12 cellular contexts compared by ENCODE assay signal in the genomic region with DNA sequence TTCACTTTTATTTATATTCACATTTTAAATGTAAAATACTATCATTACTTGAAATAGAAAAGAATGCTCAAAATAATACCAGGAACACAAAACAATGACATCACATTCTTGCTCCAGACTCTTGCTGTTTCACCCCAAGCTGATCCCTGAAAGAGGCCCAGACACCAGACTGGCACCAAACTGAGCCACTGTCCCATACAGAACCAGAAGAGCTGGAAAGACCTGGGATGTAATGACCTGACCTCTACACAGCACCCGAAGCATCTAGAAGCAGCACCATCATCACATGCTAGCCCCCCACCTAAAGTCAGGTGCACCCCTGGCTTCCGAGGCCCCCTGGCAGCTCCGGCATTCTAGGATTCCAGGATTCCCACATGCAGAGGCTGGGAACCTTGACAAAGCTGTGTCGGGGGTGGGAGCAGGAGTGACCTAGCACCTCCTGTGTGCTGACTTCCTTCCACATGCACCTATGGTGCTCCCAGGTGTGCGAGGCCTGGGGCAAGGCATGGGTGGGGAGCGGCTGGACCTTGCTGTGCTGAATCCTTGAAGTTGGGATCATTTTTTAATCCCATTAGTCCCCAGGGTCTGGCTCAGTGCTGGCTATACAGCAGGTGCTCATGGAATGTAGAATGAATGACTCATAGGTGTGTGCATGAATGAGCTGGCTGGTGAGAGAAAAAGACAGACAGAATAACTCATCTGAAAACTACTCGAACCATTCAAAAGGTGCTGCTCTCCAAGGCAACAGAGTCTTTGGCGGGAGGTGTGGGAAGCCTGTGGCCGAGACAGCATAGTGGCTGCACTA.
DNase-seq lines count a peak whose midpoint lies in the region; ATAC-seq and TF ChIP-seq lines count a peak whose summit lies in the region.
"Had no signal": no experiment of that assay in that cellular context is flagged by ENCODE, and none has a peak within 500 bp of the region (broad histone marks: within the 10 kb centered on the region; RNA-seq: fewer than 3 reads in every experiment).

No MANE protein-coding gene starts in this region.

- no peak overlapping the region for H2BK15ac ChIP-seq in IMR-90 (ENCODE audit: low read depth, low read length)
- no peak overlapping the region for H2BK15ac ChIP-seq in mesendoderm (replicated peaks; ENCODE audit: low read depth)

- H3K56ac ChIP-seq in IMR-90 (ENCODE audit: extremely low read depth, insufficient read depth, low read length) (no peak overlapping the region), mesendoderm (ENCODE audit: low read length) (no peak overlapping the region)

- H2BK20ac ChIP-seq in IMR-90 (ENCODE audit: low read depth, low read length) = no peak overlapping the region

- no peaks in the 10 kb centered on the region for H4K20me1 ChIP-seq in IMR-90 (ENCODE audit: insufficient read depth, low read length)

- H4K5ac ChIP-seq in IMR-90 (ENCODE audit: low read depth, low read length) = no peak overlapping the region
- H4K5ac ChIP-seq in mesendoderm (ENCODE audit: low read length) = no peak overlapping the region

- no peak overlapping the region for H2BK120ac ChIP-seq in IMR-90 (ENCODE audit: low read depth, low read length)
- H2BK120ac ChIP-seq in mesendoderm (ENCODE audit: low read depth, low read length) = no peak overlapping the region

- no peaks in the 10 kb centered on the region for H3K79me2 ChIP-seq in mesendoderm (ENCODE audit: control insufficient read depth, insufficient read depth, low read length)

- no peak overlapping the region for H2BK5ac ChIP-seq in IMR-90 (ENCODE audit: low read depth, low read length, poor library complexity, severe bottlenecking)
- no peak overlapping the region for H2BK5ac ChIP-seq in mesendoderm (ENCODE audit: low read length)

- H3K27me3 ChIP-seq in IMR-90 (ENCODE audit: control insufficient read depth, insufficient read depth, low read length) (no peaks in the 10 kb centered on the region), mesendoderm (ENCODE audit: insufficient read depth, low read length, poor library complexity) (no peaks in the 10 kb centered on the region), thyroid gland (no peaks in the 10 kb centered on the region)

- no peak for TF ChIP-seq POLR2A in IMR-90 (IDR thresholded peaks at IDR 0.05; ENCODE audit: low read depth, low read length)
- TF ChIP-seq POLR2A in thyroid gland (IDR thresholded peaks at IDR 0.05) = no peak

- POLR2A ChIA-PET in IMR-90 (lab: Charles Lee; ENCODE audit: unreplicated experiment) = no interaction called here

- H2AK9ac ChIP-seq in IMR-90 (replicated peaks; ENCODE audit: low read depth, low read length, poor library complexity) = no peak overlapping the region

- H3K9ac ChIP-seq in IMR-90 (ENCODE audit: low read depth, low read length) = no peak overlapping the region
- H3K9ac ChIP-seq in mesendoderm (ENCODE audit: low read length) = no peak overlapping the region

- intact Hi-C loops in IMR-90 (cut with micrococcal nuclease) (no loop called here), thyroid gland (cut with DNase I) (no loop called here)

- H3K79me1 ChIP-seq in IMR-90 (ENCODE audit: low read depth in 1 of 2, low read length in 2 of 2) (no peaks in the 10 kb centered on the region), mesendoderm (ENCODE audit: low read length) (no peaks in the 10 kb centered on the region)

- no peaks in the 10 kb centered on the region for H3K4me1 ChIP-seq in IMR-90 (ENCODE audit: control insufficient read depth, insufficient read depth, low read length)
- H3K4me1 ChIP-seq in mesendoderm (ENCODE audit: control insufficient read depth, low read depth, low read length) = no peaks in the 10 kb centered on the region
- H3K4me1 ChIP-seq in thyroid gland = peaks cover 0 to 6% of the 10 kb centered on the region in 2 donors
- H3K4me1 ChIP-seq: suprapubic skin had no signal

- H4K8ac ChIP-seq in IMR-90 (ENCODE audit: low read depth in 2 of 2, low read length in 2 of 2) (no peak overlapping the region), mesendoderm (ENCODE audit: low read depth, low read length) (no peak overlapping the region)

- DNase-seq in NCI-H345 (lab: John Stamatoyannopoulos, UW) (peak; percentile 19), NCI-H345 treated with DMSO at 0.1 percent for 48 hours (lab: John Stamatoyannopoulos, UW; ENCODE audit: unreplicated experiment) (no peak), IMR-90 (peak; percentile 20), astrocyte of the spinal cord (ENCODE audit: low read depth, low spot score) (peak; percentile 35), mesendoderm (peak; percentile 67), thyroid gland (no peak), cerebellum (ENCODE audit: low spot score) (no peak)
- DNase-seq: hippocampal formation, NCI-H187, OCI-M1 had no signal

- no peak overlapping the region for H2AFZ ChIP-seq in IMR-90 (replicated peaks; ENCODE audit: low read length, poor library complexity)

- H3K27ac ChIP-seq in IMR-90 (ENCODE audit: insufficient read depth, low read length) (no peak overlapping the region), mesendoderm (ENCODE audit: low read depth, low read length) (no peak overlapping the region), thyroid gland (no peak overlapping the region)
- H3K27ac ChIP-seq: suprapubic skin had no signal

- H3K4me2 ChIP-seq in IMR-90 (ENCODE audit: low read depth, low read length) = no peak overlapping the region
- no peak overlapping the region for H3K4me2 ChIP-seq in mesendoderm (ENCODE audit: low read length)

- TF ChIP-seq CTCF in IMR-90 (conservative IDR thresholded peaks at IDR 0.05; ENCODE audit: low read depth, low read length) (no peak), astrocyte of the spinal cord (IDR thresholded peaks at IDR 0.05; ENCODE audit: low read depth, low read length) (no peak), thyroid gland (IDR thresholded peaks at IDR 0.05) (no peak)

- H3K9me1 ChIP-seq in IMR-90 (ENCODE audit: insufficient read depth, low read length) = no peaks in the 10 kb centered on the region

- no peak for TF ChIP-seq RAD21 in IMR-90 (IDR thresholded peaks at IDR 0.05; ENCODE audit: low read length)

- H3K14ac ChIP-seq in IMR-90 (replicated peaks; ENCODE audit: low read depth, low read length) = no peak overlapping the region

- H3K36me3 ChIP-seq in IMR-90 (ENCODE audit: control insufficient read depth, insufficient read depth, low read length) = no peaks in the 10 kb centered on the region
- H3K36me3 ChIP-seq in mesendoderm (ENCODE audit: control insufficient read depth, insufficient read depth, low read length) = no peaks in the 10 kb centered on the region
- H3K36me3 ChIP-seq in thyroid gland = no peaks in the 10 kb centered on the region
- H3K36me3 ChIP-seq: suprapubic skin had no signal

- no peak overlapping the region for H3K4ac ChIP-seq in IMR-90 (ENCODE audit: low read depth, low read length)
- no peak overlapping the region for H3K4ac ChIP-seq in mesendoderm (ENCODE audit: low read depth, low read length)

- dilution Hi-C loops in IMR-90 (cut with HindIII; ENCODE audit: low sequenced_read_pairs, unreplicated experiment) = no loop called here

- in situ Hi-C loops in IMR-90 (cut with MboI; ENCODE audit: low sequenced_read_pairs) (no loop called here), astrocyte of the spinal cord (cut with HindIII; ENCODE audit: low sequenced_read_pairs) (no loop called here)

- H3K23ac ChIP-seq in IMR-90 (ENCODE audit: low read depth, low read length) = no peak overlapping the region
- no peak overlapping the region for H3K23ac ChIP-seq in mesendoderm (ENCODE audit: low read length)

- H3K4me3 ChIP-seq in IMR-90 (ENCODE audit: insufficient read depth, low read depth, low read length) (no peak overlapping the region), astrocyte of the spinal cord (ENCODE audit: low read depth, low read length) (no peak overlapping the region), mesendoderm (ENCODE audit: low read length) (no peak overlapping the region), thyroid gland (replicated peaks in 1 of 3) (no peak overlapping the region)
- H3K4me3 ChIP-seq: suprapubic skin had no signal

- WGBS in IMR-90 (ENCODE audit: extremely low coverage in 2 of 2, insufficient read length in 1 of 2), 2 experiments = 60% methylated on average over 1 of the region's 9 CpGs; no CpG with 5 or more reads in 1 of the 2 experiments
- WGBS in mesendoderm (ENCODE audit: extremely low coverage, insufficient coverage, low lambda C conversion rate) = no CpG with 5 or more reads among the region's 9 CpGs
- WGBS in thyroid gland, 2 donors = 78 to 82% methylated on average over 8 to 9 of the region's 9 CpGs

- H2AK5ac ChIP-seq in IMR-90 (ENCODE audit: low read depth, low read length) = no peak overlapping the region
- no peak overlapping the region for H2AK5ac ChIP-seq in mesendoderm (ENCODE audit: low read length)

- no TSS peak for BruUV-seq in IMR-90 (replicated peaks; lab: Mats Ljungman, UMichigan)

- CTCF ChIA-PET in IMR-90 (lab: Yijun Ruan, JAX) = no interaction called here

- H3K18ac ChIP-seq in IMR-90 (ENCODE audit: low read depth, low read length) (no peak overlapping the region), mesendoderm (ENCODE audit: low read length) (no peak overlapping the region)

- no peak for ATAC-seq in IMR-90 (ENCODE audit: low read depth)
- no peak for ATAC-seq in GM19397 (IDR thresholded peaks at IDR 0.05; ENCODE audit: unreplicated experiment)

- H3K9me3 ChIP-seq in IMR-90 (ENCODE audit: control insufficient read depth, insufficient read depth, low read length) = no peaks in the 10 kb centered on the region
- H3K9me3 ChIP-seq in thyroid gland = no peaks in the 10 kb centered on the region
- H3K9me3 ChIP-seq: suprapubic skin had no signal

- H4K91ac ChIP-seq in IMR-90 (ENCODE audit: insufficient read depth, low read depth, low read length) = no peak overlapping the region

TF ChIP-seq in IMR-90, 13 proteins besides CTCF, POLR2A, EP300 and RAD21:
- no peak for TF ChIP-seq FOS (IDR thresholded peaks at IDR 0.05; ENCODE audit: low read depth, low read length)
- no peak for TF ChIP-seq BHLHE40 (IDR thresholded peaks at IDR 0.05; ENCODE audit: low read depth, low read length)
- no peak for TF ChIP-seq SMC3 (IDR thresholded peaks at IDR 0.05; ENCODE audit: low read depth, low read length)

Comparison
In these comparisons a context has a peak if more than half of its experiments do, and no peak if none do; other contexts are left out.
1. DNase-seq: peak in NCI-H345 (single experiment), IMR-90 (single experiment), astrocyte of the spinal cord (single experiment) and mesendoderm (single experiment); none in NCI-H345 treated with DMSO at 0.1 percent for 48 hours (single experiment), thyroid gland (0 of 2) and cerebellum (single experiment).